2 cellular contexts compared by ENCODE assay signal in the genomic region with DNA sequence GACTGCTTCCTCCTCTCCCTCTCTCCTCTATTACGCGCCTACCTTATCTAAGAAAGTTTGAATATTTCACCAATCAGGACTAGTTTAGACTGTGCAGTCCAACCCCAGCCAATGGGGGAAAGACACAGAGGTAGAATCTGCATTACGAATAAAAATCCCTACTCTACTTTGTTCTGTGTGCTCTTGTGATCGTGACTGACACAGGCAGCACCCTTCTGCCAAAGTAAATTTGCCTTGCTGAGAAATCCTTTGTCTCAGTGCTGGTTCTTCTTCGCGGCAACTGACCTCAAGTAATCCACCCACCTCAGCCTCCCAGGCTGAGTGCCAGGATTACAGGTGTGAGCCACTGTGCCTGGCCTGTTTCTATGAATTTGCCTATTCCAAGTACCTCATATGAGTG.
TF ChIP-seq lines count a peak whose summit lies in the region.

No MANE protein-coding gene starts in this region.

TF ChIP-seq in HCT116, 20 proteins besides CTCF, POLR2A, EP300 and RAD21:
- TF ChIP-seq, protein P1, sequence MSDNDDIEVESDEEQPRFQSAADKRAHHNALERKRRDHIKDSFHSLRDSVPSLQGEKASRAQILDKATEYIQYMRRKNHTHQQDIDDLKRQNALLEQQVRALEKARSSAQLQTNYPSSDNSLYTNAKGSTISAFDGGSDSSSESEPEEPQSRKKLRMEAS (IDR thresholded peaks at IDR 0.05): no peak
- peak; percentile 77; the same call in 1 of the 2 replicates for TF ChIP-seq CBX3 (IDR thresholded peaks at IDR 0.05; ENCODE audit: low read depth)
- no peak for TF ChIP-seq ZFX (IDR thresholded peaks at IDR 0.05)
- TF ChIP-seq SRF (IDR thresholded peaks at IDR 0.05; ENCODE audit: low read depth): no peak
- TF ChIP-seq POLR2AphosphoS5 (IDR thresholded peaks at IDR 0.05; ENCODE audit: low read depth, low read length): no peak
- TF ChIP-seq, protein P2, sequence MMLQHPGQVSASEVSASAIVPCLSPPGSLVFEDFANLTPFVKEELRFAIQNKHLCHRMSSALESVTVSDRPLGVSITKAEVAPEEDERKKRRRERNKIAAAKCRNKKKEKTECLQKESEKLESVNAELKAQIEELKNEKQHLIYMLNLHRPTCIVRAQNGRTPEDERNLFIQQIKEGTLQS (IDR thresholded peaks at IDR 0.05): no peak
- TF ChIP-seq FOSL1 (IDR thresholded peaks at IDR 0.05; ENCODE audit: low read depth): no peak
- TF ChIP-seq EZH2 (IDR thresholded peaks at IDR 0.05): no peak

TF ChIP-seq in GM12878, 131 proteins besides CTCF, POLR2A, EP300 and RAD21:
- TF ChIP-seq CBX5 (IDR thresholded peaks at IDR 0.05; ENCODE audit: low read depth): peak; percentile 98
- TF ChIP-seq, protein P3, sequence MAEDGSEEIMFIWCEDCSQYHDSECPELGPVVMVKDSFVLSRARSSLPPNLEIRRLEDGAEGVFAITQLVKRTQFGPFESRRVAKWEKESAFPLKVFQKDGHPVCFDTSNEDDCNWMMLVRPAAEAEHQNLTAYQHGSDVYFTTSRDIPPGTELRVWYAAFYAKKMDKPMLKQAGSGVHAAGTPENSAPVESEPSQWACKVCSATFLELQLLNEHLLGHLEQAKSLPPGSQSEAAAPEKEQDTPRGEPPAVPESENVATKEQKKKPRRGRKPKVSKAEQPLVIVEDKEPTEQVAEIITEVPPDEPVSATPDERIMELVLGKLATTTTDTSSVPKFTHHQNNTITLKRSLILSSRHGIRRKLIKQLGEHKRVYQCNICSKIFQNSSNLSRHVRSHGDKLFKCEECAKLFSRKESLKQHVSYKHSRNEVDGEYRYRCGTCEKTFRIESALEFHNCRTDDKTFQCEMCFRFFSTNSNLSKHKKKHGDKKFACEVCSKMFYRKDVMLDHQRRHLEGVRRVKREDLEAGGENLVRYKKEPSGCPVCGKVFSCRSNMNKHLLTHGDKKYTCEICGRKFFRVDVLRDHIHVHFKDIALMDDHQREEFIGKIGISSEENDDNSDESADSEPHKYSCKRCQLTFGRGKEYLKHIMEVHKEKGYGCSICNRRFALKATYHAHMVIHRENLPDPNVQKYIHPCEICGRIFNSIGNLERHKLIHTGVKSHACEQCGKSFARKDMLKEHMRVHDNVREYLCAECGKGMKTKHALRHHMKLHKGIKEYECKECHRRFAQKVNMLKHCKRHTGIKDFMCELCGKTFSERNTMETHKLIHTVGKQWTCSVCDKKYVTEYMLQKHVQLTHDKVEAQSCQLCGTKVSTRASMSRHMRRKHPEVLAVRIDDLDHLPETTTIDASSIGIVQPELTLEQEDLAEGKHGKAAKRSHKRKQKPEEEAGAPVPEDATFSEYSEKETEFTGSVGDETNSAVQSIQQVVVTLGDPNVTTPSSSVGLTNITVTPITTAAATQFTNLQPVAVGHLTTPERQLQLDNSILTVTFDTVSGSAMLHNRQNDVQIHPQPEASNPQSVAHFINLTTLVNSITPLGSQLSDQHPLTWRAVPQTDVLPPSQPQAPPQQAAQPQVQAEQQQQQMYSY (CRISPR knock-in tag; IDR thresholded peaks at IDR 0.05): no peak
- no peak for TF ChIP-seq POLR2AphosphoS5 (IDR thresholded peaks at IDR 0.05; ENCODE audit: low read length)
- no peak for TF ChIP-seq MTA3 (IDR thresholded peaks at IDR 0.05; ENCODE audit: borderline replicate concordance, low read length)
- TF ChIP-seq RB1 (IDR thresholded peaks at IDR 0.05; ENCODE audit: borderline replicate concordance): no peak
- TF ChIP-seq, protein P4, sequence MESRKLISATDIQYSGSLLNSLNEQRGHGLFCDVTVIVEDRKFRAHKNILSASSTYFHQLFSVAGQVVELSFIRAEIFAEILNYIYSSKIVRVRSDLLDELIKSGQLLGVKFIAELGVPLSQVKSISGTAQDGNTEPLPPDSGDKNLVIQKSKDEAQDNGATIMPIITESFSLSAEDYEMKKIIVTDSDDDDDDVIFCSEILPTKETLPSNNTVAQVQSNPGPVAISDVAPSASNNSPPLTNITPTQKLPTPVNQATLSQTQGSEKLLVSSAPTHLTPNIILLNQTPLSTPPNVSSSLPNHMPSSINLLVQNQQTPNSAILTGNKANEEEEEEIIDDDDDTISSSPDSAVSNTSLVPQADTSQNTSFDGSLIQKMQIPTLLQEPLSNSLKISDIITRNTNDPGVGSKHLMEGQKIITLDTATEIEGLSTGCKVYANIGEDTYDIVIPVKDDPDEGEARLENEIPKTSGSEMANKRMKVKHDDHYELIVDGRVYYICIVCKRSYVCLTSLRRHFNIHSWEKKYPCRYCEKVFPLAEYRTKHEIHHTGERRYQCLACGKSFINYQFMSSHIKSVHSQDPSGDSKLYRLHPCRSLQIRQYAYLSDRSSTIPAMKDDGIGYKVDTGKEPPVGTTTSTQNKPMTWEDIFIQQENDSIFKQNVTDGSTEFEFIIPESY (IDR thresholded peaks at IDR 0.05): 0 out of 2 replicates have a peak, but pooled peaks have one; percentile 57
